In the genomic region with DNA sequence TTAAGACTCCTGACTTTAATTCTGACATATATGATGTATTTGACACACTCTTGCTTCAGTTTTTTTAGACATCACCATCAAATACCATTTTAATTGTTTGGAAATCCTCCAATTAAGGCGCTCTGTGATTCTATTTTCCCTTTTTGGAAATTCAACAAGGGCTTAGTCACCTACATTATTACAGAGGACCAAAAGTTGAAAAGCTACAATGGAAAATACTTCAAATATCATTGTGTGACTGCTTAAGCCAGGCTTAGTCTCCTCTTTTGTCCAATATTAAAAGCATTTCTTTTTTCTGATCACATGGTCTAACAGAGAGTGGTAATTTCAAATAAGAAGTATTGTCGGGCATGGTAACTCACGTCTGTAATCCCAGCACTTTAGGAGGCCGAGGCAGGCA, we compare ENCODE assay signal across 1 cellular context.
TF ChIP-seq lines count a peak whose summit lies in the region.

No MANE protein-coding gene starts in this region.

TF ChIP-seq in A549, 52 proteins besides CTCF, POLR2A, EP300 and RAD21 (continued from another document):
- TF ChIP-seq, protein P1, sequence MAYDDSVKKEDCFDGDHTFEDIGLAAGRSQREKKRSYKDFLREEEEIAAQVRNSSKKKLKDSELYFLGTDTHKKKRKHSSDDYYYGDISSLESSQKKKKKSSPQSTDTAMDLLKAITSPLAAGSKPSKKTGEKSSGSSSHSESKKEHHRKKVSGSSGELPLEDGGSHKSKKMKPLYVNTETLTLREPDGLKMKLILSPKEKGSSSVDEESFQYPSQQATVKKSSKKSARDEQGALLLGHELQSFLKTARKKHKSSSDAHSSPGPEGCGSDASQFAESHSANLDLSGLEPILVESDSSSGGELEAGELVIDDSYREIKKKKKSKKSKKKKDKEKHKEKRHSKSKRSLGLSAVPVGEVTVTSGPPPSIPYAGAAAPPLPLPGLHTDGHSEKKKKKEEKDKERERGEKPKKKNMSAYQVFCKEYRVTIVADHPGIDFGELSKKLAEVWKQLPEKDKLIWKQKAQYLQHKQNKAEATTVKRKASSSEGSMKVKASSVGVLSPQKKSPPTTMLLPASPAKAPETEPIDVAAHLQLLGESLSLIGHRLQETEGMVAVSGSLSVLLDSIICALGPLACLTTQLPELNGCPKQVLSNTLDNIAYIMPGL (CRISPR knock-in tag; IDR thresholded peaks at IDR 0.05; ENCODE audit: borderline replicate concordance): no peak
- TF ChIP-seq JUN (IDR thresholded peaks at IDR 0.05) (no peak), FOSB (CRISPR knock-in tag; IDR thresholded peaks at IDR 0.05) (no peak), TFCP2L1 (CRISPR knock-in tag; IDR thresholded peaks at IDR 0.05) (no peak), KDM5A (IDR thresholded peaks at IDR 0.05) (no peak), CHD4 (IDR thresholded peaks at IDR 0.05; ENCODE audit: borderline replicate concordance) (no peak)
- TF ChIP-seq, protein P2, sequence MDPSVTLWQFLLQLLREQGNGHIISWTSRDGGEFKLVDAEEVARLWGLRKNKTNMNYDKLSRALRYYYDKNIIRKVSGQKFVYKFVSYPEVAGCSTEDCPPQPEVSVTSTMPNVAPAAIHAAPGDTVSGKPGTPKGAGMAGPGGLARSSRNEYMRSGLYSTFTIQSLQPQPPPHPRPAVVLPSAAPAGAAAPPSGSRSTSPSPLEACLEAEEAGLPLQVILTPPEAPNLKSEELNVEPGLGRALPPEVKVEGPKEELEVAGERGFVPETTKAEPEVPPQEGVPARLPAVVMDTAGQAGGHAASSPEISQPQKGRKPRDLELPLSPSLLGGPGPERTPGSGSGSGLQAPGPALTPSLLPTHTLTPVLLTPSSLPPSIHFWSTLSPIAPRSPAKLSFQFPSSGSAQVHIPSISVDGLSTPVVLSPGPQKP (IDR thresholded peaks at IDR 0.05; ENCODE audit: low read depth, low read length): no peak
TF ChIP-seq in A549: peak in this region for 0.
